ENCODE assay signal across 9 cellular contexts in genomic region chr12:120361506-120362208, GRCh38. TPM values are rescaled to one million over a fixed set of nuclear protein-coding genes. Genes with fewer than 3 reads are reported as not detected.
A peak's percentile ranks its signal among the peaks of the same experiment; 100 is the strongest.
DNase-seq lines count a peak whose midpoint lies in the region; ATAC-seq lines count a peak whose summit lies in the region.
"Had no signal": no experiment of that assay in that cellular context is flagged by ENCODE, and none has a peak within 500 bp of the region (broad histone marks: within the 10 kb centered on the region; RNA-seq: fewer than 3 reads in every experiment).

No MANE protein-coding gene starts in this region.

- peak overlapping the region; percentile 63 for H3K4me3 ChIP-seq in BLaER1
- no peak overlapping the region for H3K4me3 ChIP-seq in adipocyte (ENCODE audit: low read length)

- no peaks in the 10 kb centered on the region for H3K9me3 ChIP-seq in BLaER1
- no peaks in the 10 kb centered on the region for H3K9me3 ChIP-seq in adipocyte (ENCODE audit: control insufficient read depth, low read length)

- H3K9ac ChIP-seq in BLaER1 (peak overlapping the region; percentile 79), adipocyte (ENCODE audit: low read length) (peak overlapping the region; percentile 45)

- peak overlapping the region; percentile 83 for H3K27ac ChIP-seq in BLaER1

- DNase-seq in NCI-H1105 treated with DMSO at 0.1 percent for 48 hours (lab: John Stamatoyannopoulos, UW) (peak; percentile 94), adipocyte (ENCODE audit: low read depth) (peak; percentile 82), left cardiac atrium (peak; percentile 71), putamen (ENCODE audit: low spot score) (peak; percentile 92), kidney glomerular epithelial cell (lab: John Stamatoyannopoulos, UW) (no peak), Kasumi-1 (lab: John Stamatoyannopoulos, UW) (no peak)

- ATAC-seq in left cardiac atrium (peak; percentile 66 to 81), GM18858 (IDR thresholded peaks at IDR 0.05; ENCODE audit: unreplicated experiment) (no peak)

- H3K4me2 ChIP-seq in BLaER1: peak overlapping the region; percentile 95

- peaks cover 30% of the 10 kb centered on the region for H3K27me3 ChIP-seq in BLaER1
- H3K27me3 ChIP-seq in adipocyte (replicated peaks; ENCODE audit: control insufficient read depth, insufficient read depth, low read length): peaks cover 32% of the 10 kb centered on the region

- intact Hi-C loops in left cardiac atrium (cut with DNase I): no loop called here

- H4K20me1 ChIP-seq in BLaER1: no peaks in the 10 kb centered on the region

- no peaks in the 10 kb centered on the region for H3K36me3 ChIP-seq in BLaER1
- no peaks in the 10 kb centered on the region for H3K36me3 ChIP-seq in adipocyte (ENCODE audit: control insufficient read depth, insufficient read depth, low read length, severe bottlenecking)

- H3K4me1 ChIP-seq in BLaER1: peaks cover 26% of the 10 kb centered on the region
- H3K4me1 ChIP-seq in adipocyte (ENCODE audit: control insufficient read depth, insufficient read depth, low read length): no peaks in the 10 kb centered on the region

RNA-seq across cellular contexts. Expression of gene MSI1, which starts 7.3 kb away (rescaled TPM):
- total RNA-seq in left cardiac atrium: 1 to 10 TPM; 6.2 to 7.8 TPM

RNA-seq across cellular contexts. Expression of gene PLA2G1B, which starts 34.1 kb away (rescaled TPM):
- total RNA-seq in left cardiac atrium: not detected
- total RNA-seq: activated T-cell treated with anti-CD3 and anti-CD28 coated beads, Interleukin-2, amount 50 U/mL, for 72 hours had no signal

RNA-seq across cellular contexts. Expression of gene SIRT4, which starts 59.5 kb away (rescaled TPM):
- total RNA-seq in left cardiac atrium: 1 to 10 TPM; 2.8 to 5.8 TPM

Comparison
In these comparisons a context has a peak if more than half of its experiments do, and no peak if none do; other contexts are left out.
1. DNase-seq: peak in NCI-H1105 treated with DMSO at 0.1 percent for 48 hours (single experiment), adipocyte (single experiment), left cardiac atrium (single experiment) and putamen (single experiment); none in kidney glomerular epithelial cell (single experiment) and Kasumi-1 (0 of 2).